ENCODE assay signal across 8 cellular contexts in genomic region chr15:82951472-82952155, GRCh38. TPM values are rescaled to one million over a fixed set of nuclear protein-coding genes. Genes with fewer than 3 reads are reported as not detected.
A peak's percentile ranks its signal among the peaks of the same experiment; 100 is the strongest.
DNase-seq lines count a peak whose midpoint lies in the region; ATAC-seq and TF ChIP-seq lines count a peak whose summit lies in the region.

No MANE protein-coding gene starts in this region.

- TF ChIP-seq POLR2A in thyroid gland (IDR thresholded peaks at IDR 0.05), result no peak

- H3K36me3 ChIP-seq in kidney epithelial cell (ENCODE audit: control insufficient read depth, insufficient read depth, low read length) (no peaks in the 10 kb centered on the region), thyroid gland (no peaks in the 10 kb centered on the region)

- H3K27ac Mint-ChIP-seq in activated T-cell treated with anti-CD3 and anti-CD28 coated beads, Interleukin-2, amount 50 U/mL, for 72 hours, result no peak overlapping the region
- peak overlapping the region; percentile 8 for H3K27ac Mint-ChIP-seq in activated B cell treated with CpG ODN at 0.5 μM for 24 hours

- DNase-seq in activated T-cell treated with anti-CD3 and anti-CD28 coated beads, Interleukin-2, amount 50 U/mL, for 72 hours, result no peak
- no peak for DNase-seq in activated T-cell treated with anti-CD3 and anti-CD28 coated beads, Interleukin-2, amount 50 U/mL, for 1 hour
- no peak for DNase-seq in activated B cell treated with CpG ODN at 0.5 μM for 24 hours
- no peak for DNase-seq in kidney epithelial cell (ENCODE audit: low read depth)
- DNase-seq in thyroid gland, result no peak
- DNase-seq in caudate nucleus (lab: John Stamatoyannopoulos, UW), result no peak
- DNase-seq in COLO829 (ENCODE audit: low spot score), result no peak

- H3K4me3 Mint-ChIP-seq in activated T-cell treated with anti-CD3 and anti-CD28 coated beads, Interleukin-2, amount 50 U/mL, for 72 hours, result no peak overlapping the region
- H3K4me3 Mint-ChIP-seq in activated B cell treated with CpG ODN at 0.5 μM for 24 hours, result no peak overlapping the region

- H3K4me3 ChIP-seq in kidney epithelial cell (ENCODE audit: low read depth, low read length), result peak overlapping the region; percentile 57
- peak overlapping the region; percentile 36 to 70 (median 41) for H3K4me3 ChIP-seq in thyroid gland (replicated peaks in 1 of 3)

- no peaks in the 10 kb centered on the region for H3K9me3 ChIP-seq in thyroid gland

- intact Hi-C loops in activated B cell treated with CpG ODN at 0.5 μM for 24 hours (cut with micrococcal nuclease), result no loop called here
- intact Hi-C loops in thyroid gland (cut with DNase I), result no loop called here

- CTCF ChIA-PET in activated B cell treated with CpG ODN at 0.5 μM for 24 hours (lab: Charles Lee), result no interaction called here

- peaks cover 27 to 31% of the 10 kb centered on the region in 2 donors for H3K4me1 ChIP-seq in thyroid gland

- WGBS in thyroid gland, 2 donors, result 56% methylated on average over 13 of the region's 13 CpGs

- no peaks in the 10 kb centered on the region for H3K36me3 Mint-ChIP-seq in activated T-cell treated with anti-CD3 and anti-CD28 coated beads, Interleukin-2, amount 50 U/mL, for 72 hours (ENCODE audit: insufficient read depth in 2 of 2)
- H3K36me3 Mint-ChIP-seq in activated B cell treated with CpG ODN at 0.5 μM for 24 hours (ENCODE audit: low read depth), result no peaks in the 10 kb centered on the region

- TF ChIP-seq CTCF in activated B cell treated with CpG ODN at 0.5 μM for 24 hours (IDR thresholded peaks at IDR 0.05), result no peak
- TF ChIP-seq CTCF in kidney epithelial cell (IDR thresholded peaks at IDR 0.05; ENCODE audit: insufficient read depth, low read length, poor library complexity, severe bottlenecking), result no peak
- no peak for TF ChIP-seq CTCF in thyroid gland (IDR thresholded peaks at IDR 0.05)

- POLR2A ChIA-PET in activated B cell treated with CpG ODN at 0.5 μM for 24 hours (lab: Charles Lee), result interaction anchor here (0.6 kb wide), 1 partner anchor 1976 kb away, joined by 3 read pairs; no protein-coding TSS in a partner anchor

- peak; percentile 57 to 69 for ATAC-seq in activated T-cell treated with anti-CD3 and anti-CD28 coated beads, Interleukin-2, amount 50 U/mL, for 72 hours (replicated peaks in 1 of 2)
- ATAC-seq in activated B cell treated with CpG ODN at 0.5 μM for 24 hours (ENCODE audit: low read depth) (peak; percentile 37), GM19455 (IDR thresholded peaks at IDR 0.05; ENCODE audit: unreplicated experiment) (no peak)

- H3K27me3 ChIP-seq in kidney epithelial cell (ENCODE audit: control insufficient read depth, insufficient read depth, low read length) (no peaks in the 10 kb centered on the region), thyroid gland (no peaks in the 10 kb centered on the region)

- no peaks in the 10 kb centered on the region for H3K4me1 Mint-ChIP-seq in activated T-cell treated with anti-CD3 and anti-CD28 coated beads, Interleukin-2, amount 50 U/mL, for 72 hours (ENCODE audit: low read depth)
- H3K4me1 Mint-ChIP-seq in activated B cell treated with CpG ODN at 0.5 μM for 24 hours, result peaks cover 3% of the 10 kb centered on the region

- peaks cover 18% of the 10 kb centered on the region for H3K27me3 Mint-ChIP-seq in activated T-cell treated with anti-CD3 and anti-CD28 coated beads, Interleukin-2, amount 50 U/mL, for 72 hours (ENCODE audit: low read depth)
- H3K27me3 Mint-ChIP-seq in activated B cell treated with CpG ODN at 0.5 μM for 24 hours, result peaks cover 9% of the 10 kb centered on the region

- H3K9me3 Mint-ChIP-seq in activated T-cell treated with anti-CD3 and anti-CD28 coated beads, Interleukin-2, amount 50 U/mL, for 72 hours, result no peaks in the 10 kb centered on the region
- no peaks in the 10 kb centered on the region for H3K9me3 Mint-ChIP-seq in activated B cell treated with CpG ODN at 0.5 μM for 24 hours

- peak overlapping the region; percentile 87 to 92 (median 91) for H3K27ac ChIP-seq in thyroid gland
- no peak overlapping the region for H3K27ac ChIP-seq in caudate nucleus (ENCODE audit: low read depth, low read length)

RNA-seq across cellular contexts. Expression of gene HOMER2, which starts 0.9 kb away (rescaled TPM):
- 10 to 100 TPM in 1 of 2 donors, 1 to 10 TPM in 1; 9.6 to 10.9 TPM for total RNA-seq in activated T-cell treated with anti-CD3 and anti-CD28 coated beads, Interleukin-2, amount 50 U/mL, for 72 hours
- 9.2 and 9.4 TPM in 2 replicates for total RNA-seq in activated B cell treated with CpG ODN at 0.5 μM for 24 hours
- 56.4 and 59.6 TPM in 2 replicates for total RNA-seq in kidney epithelial cell
- total RNA-seq in thyroid gland, result 100 to 1,000 TPM in 2 of 4 donors, 10 to 100 TPM in 2; 89.1 to 211 (median 122) TPM

RNA-seq across cellular contexts. Expression of gene RAMAC, which starts 34.4 kb away (rescaled TPM):
- total RNA-seq in activated T-cell treated with anti-CD3 and anti-CD28 coated beads, Interleukin-2, amount 50 U/mL, for 72 hours, result 10 to 100 TPM; 14.0 to 16.0 TPM
- 23.4 and 24.7 TPM in 2 replicates for total RNA-seq in activated B cell treated with CpG ODN at 0.5 μM for 24 hours
- 37.2 and 39.2 TPM in 2 replicates for total RNA-seq in kidney epithelial cell
- total RNA-seq in thyroid gland, result 10 to 100 TPM; 18.7 to 24.0 (median 22.0) TPM

RNA-seq across cellular contexts. Expression of gene C15orf40, which starts 59.8 kb away (rescaled TPM):
- total RNA-seq in activated T-cell treated with anti-CD3 and anti-CD28 coated beads, Interleukin-2, amount 50 U/mL, for 72 hours, result 10 to 100 TPM; 31.5 to 40.8 TPM
- total RNA-seq in activated B cell treated with CpG ODN at 0.5 μM for 24 hours (33.3 and 41.9 TPM in 2 replicates), kidney epithelial cell (9.9 and 21.2 TPM in 2 replicates), thyroid gland (10 to 100 TPM in 3 of 4 donors, 1 to 10 TPM in 1; 9.7 to 31.6 (median 22.4) TPM)
